Comparison of ENCODE assay signal across 8 cellular contexts in the genomic region with DNA sequence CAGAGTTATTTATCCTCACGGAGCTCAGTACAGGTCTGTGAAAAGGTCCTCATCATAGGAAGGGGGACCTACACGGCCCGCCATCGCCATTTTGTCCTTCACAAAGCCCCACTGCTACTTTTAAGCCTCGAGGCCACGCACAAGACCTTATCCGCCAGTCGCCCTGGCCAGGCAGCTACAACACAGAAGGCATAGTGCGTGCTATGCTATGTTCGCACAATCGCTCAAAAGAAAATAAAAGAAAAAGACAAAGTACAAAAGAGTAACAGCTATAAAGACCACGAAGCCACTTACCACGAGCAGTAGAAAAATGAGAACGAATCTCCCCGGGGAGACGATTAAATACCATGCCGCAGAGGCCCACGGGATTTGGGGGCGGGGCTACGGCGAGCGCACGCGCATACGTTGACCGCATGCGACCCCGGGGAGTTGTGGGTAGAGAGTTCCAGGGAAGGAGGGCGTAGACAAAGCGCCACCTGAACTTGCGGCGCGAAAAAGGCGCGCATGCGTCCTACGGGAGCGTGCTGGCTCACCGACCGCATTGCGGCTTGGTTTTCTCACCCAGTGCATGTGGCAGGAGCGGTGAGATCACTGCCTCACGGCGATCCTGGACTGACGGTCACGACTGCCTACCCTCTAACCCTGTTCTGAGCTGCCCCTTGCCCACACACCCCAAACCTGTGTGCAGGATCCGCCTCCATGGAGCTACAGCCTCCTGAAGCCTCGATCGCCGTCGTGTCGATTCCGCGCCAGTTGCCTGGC. TPM values are rescaled to one million over a fixed set of nuclear protein-coding genes. Genes with fewer than 3 reads are reported as not detected.
A peak's percentile ranks its signal among the peaks of the same experiment; 100 is the strongest.
DNase-seq lines count a peak whose midpoint lies in the region; ATAC-seq, FAIRE-seq and TF ChIP-seq lines count a peak whose summit lies in the region.

No MANE protein-coding gene starts in this region.

- FAIRE-seq in pancreas (lab: Jason Lieb, UNC) = no peak

- peaks cover 84% of the 10 kb centered on the region for H3K36me3 Mint-ChIP-seq in activated naive CD8-positive, alpha-beta T cell treated with anti-CD3 and anti-CD28 coated beads for 36 hours

- WGBS in pancreas, 2 donors = 0% methylated on average over 54 of the region's 54 CpGs

- no peaks in the 10 kb centered on the region for H3K9me3 Mint-ChIP-seq in activated naive CD8-positive, alpha-beta T cell treated with anti-CD3 and anti-CD28 coated beads for 36 hours

- DNase-seq in GM10266 (ENCODE audit: extremely low spot score) (peak; percentile 88), NCI-H1105 (lab: John Stamatoyannopoulos, UW) (peak; percentile 97), SKM-1 (lab: John Stamatoyannopoulos, UW; ENCODE audit: unreplicated experiment) (peak; percentile 97), head of caudate nucleus (peak; percentile 89 to 98 (median 95)), pancreas (peak; percentile 96 to 99 (median 98)), tibial artery (peak; percentile 93 to 98)
- peak; percentile 98 for DNase-seq in activated naive CD8-positive, alpha-beta T cell treated with anti-CD3 and anti-CD28 coated beads for 36 hours

- peak overlapping the region; percentile 99 for H3K27ac Mint-ChIP-seq in activated naive CD8-positive, alpha-beta T cell treated with anti-CD3 and anti-CD28 coated beads for 36 hours

- H3K36me3 ChIP-seq in pancreas = peaks cover 0 to 18% (median 17%) of the 10 kb centered on the region in 3 donors
- H3K36me3 ChIP-seq in tibial artery = peaks cover 32 to 34% (median 33%) of the 10 kb centered on the region in 3 donors

- peak overlapping the region; percentile 98 for H3K4me3 Mint-ChIP-seq in activated naive CD8-positive, alpha-beta T cell treated with anti-CD3 and anti-CD28 coated beads for 36 hours

- ATAC-seq in HG02623 (IDR thresholded peaks at IDR 0.05; ENCODE audit: unreplicated experiment) = peak; percentile 74
- peak; percentile 94 to 98 (median 97) for ATAC-seq in pancreas

- H3K4me1 ChIP-seq in pancreas (peaks cover 14 to 23% (median 22%) of the 10 kb centered on the region in 3 donors), tibial artery (peaks cover 0 to 24% (median 22%) of the 10 kb centered on the region in 4 donors)

- H3K4me1 Mint-ChIP-seq in activated naive CD8-positive, alpha-beta T cell treated with anti-CD3 and anti-CD28 coated beads for 36 hours = peaks cover 66% of the 10 kb centered on the region

- intact Hi-C loops in head of caudate nucleus (cut with DNase I) (loop anchor here (5.0 kb wide), 1 partner anchor 63 kb away; the partner anchor contains the start of gene TMEM223), pancreas (cut with DNase I) (no loop called here), tibial artery (cut with DNase I; ENCODE audit: low total_unique reads) (loop anchor here (2.0 kb wide), 1 partner anchor 69 kb away; the partner anchor contains the start of gene TMEM179B)

- H3K9me3 ChIP-seq in pancreas = no peaks in the 10 kb centered on the region
- H3K9me3 ChIP-seq in tibial artery = no peaks in the 10 kb centered on the region

- H3K27me3 ChIP-seq in pancreas (no peaks in the 10 kb centered on the region), tibial artery (no peaks in the 10 kb centered on the region)

- H3K27ac ChIP-seq in pancreas = peak overlapping the region; percentile 64 to 89 (median 83)
- peak overlapping the region; percentile 66 to 80 for H3K27ac ChIP-seq in tibial artery

- TF ChIP-seq CTCF in GM10266 (IDR thresholded peaks at IDR 0.05; ENCODE audit: control insufficient read depth, insufficient read depth, low read depth, missing control alignments) = no peak
- TF ChIP-seq CTCF in pancreas (IDR thresholded peaks at IDR 0.05) = no peak
- peak in 1 of 2 experiments; percentile 25 for TF ChIP-seq CTCF in tibial artery (IDR thresholded peaks at IDR 0.05)

- H3K4me3 ChIP-seq in pancreas (peak overlapping the region; percentile 55 to 94 (median 74)), tibial artery (peak overlapping the region; percentile 68 to 75)

- peaks cover 36% of the 10 kb centered on the region for H3K27me3 Mint-ChIP-seq in activated naive CD8-positive, alpha-beta T cell treated with anti-CD3 and anti-CD28 coated beads for 36 hours

RNA-seq across cellular contexts. Expression of gene WDR74, which starts 16.4 kb away (rescaled TPM):
- 100 to 1,000 TPM; 139 to 141 TPM for total RNA-seq in activated naive CD8-positive, alpha-beta T cell treated with anti-CD3 and anti-CD28 coated beads for 36 hours
- total RNA-seq in pancreas = 10 to 100 TPM; 18.4 to 35.1 (median 27.1) TPM
- 10 to 100 TPM; 47.6 to 59.5 TPM for polyA plus RNA-seq in pancreas

RNA-seq across cellular contexts. Expression of gene TEX54, which starts 23.1 kb away (rescaled TPM):
- total RNA-seq in activated naive CD8-positive, alpha-beta T cell treated with anti-CD3 and anti-CD28 coated beads for 36 hours = not detected
- total RNA-seq in pancreas = not detected
- polyA plus RNA-seq in pancreas = under 1 TPM in 1 of 2 donors, not detected in 1; 0.65 TPM

RNA-seq across cellular contexts. Expression of gene STX5, which starts 23.9 kb away (rescaled TPM):
- total RNA-seq in activated naive CD8-positive, alpha-beta T cell treated with anti-CD3 and anti-CD28 coated beads for 36 hours = 10 to 100 TPM; 19.5 to 20.4 TPM
- 10 to 100 TPM; 22.8 to 31.2 (median 26.9) TPM for total RNA-seq in pancreas
- 10 to 100 TPM; 18.6 to 27.9 TPM for polyA plus RNA-seq in pancreas

RNA-seq across cellular contexts. Expression of gene SLC3A2, which starts 24.9 kb away (rescaled TPM):
- total RNA-seq in activated naive CD8-positive, alpha-beta T cell treated with anti-CD3 and anti-CD28 coated beads for 36 hours = 100 to 1,000 TPM; 408 to 428 TPM
- 100 to 1,000 TPM in 1 of 6 donors, 10 to 100 TPM in 5; 68.8 to 331 (median 75.1) TPM for total RNA-seq in pancreas
- 100 to 1,000 TPM in 1 of 2 donors, 10 to 100 TPM in 1; 66.9 to 116 TPM for polyA plus RNA-seq in pancreas

RNA-seq across cellular contexts. Expression of gene NXF1, which starts 50.5 kb away (rescaled TPM):
- total RNA-seq in activated naive CD8-positive, alpha-beta T cell treated with anti-CD3 and anti-CD28 coated beads for 36 hours = 100 to 1,000 TPM; 107 to 111 TPM
- total RNA-seq in pancreas = 10 to 100 TPM; 20.9 to 60.9 (median 30.8) TPM
- 100 to 1,000 TPM; 150 to 294 TPM for polyA plus RNA-seq in pancreas

Comparison
In these comparisons a context has a peak if more than half of its experiments do, and no peak if none do; other contexts are left out.
1. Peak in every context shown above with its lines: DNase-seq, ATAC-seq, H3K4me3 ChIP-seq and H3K27ac ChIP-seq.
2. intact Hi-C loops: an anchor here in head of caudate nucleus (5.0 kb wide) and tibial artery (2.0 kb wide); none called in pancreas.